Comparison of ENCODE assay signal across 8 cellular contexts in genomic region chr2:32553829-32554432, GRCh38.
DNase-seq lines count a peak whose midpoint lies in the region; ATAC-seq, FAIRE-seq and TF ChIP-seq lines count a peak whose summit lies in the region.

No MANE protein-coding gene starts in this region.

- DNase-seq in Ammon's horn (ENCODE audit: low spot score) (peak; percentile 71), NCI-H2227 treated with DMSO at 0.1 percent for 48 hours (lab: John Stamatoyannopoulos, UW) (peak; percentile 13), K562 (ENCODE audit: extremely low read depth in 1 of 4, low spot score in 3 of 4) (peak; percentile 35 to 61 (median 47)), tibial nerve (ENCODE audit: low spot score in 2 of 2) (peak in 1 of 2 donors; percentile 51)
- no peak for DNase-seq in stimulated activated CD4-positive, alpha-beta T cell treated with anti-CD3 and anti-CD28 coated beads, Interleukin-2, amount 100 ng/mL, for 24 hours

- no peak overlapping the region for H3K4me2 ChIP-seq in K562 (ENCODE audit: insufficient read depth, low read length)

- H2AFZ ChIP-seq in K562 (ENCODE audit: low read depth, low read length): no peak overlapping the region

- no peak overlapping the region for H3K27ac ChIP-seq in K562 (ENCODE audit: extremely low read depth, low read depth, low read length)
- no peak overlapping the region for H3K27ac ChIP-seq in tibial nerve

- ATAC-seq in GM18499 (IDR thresholded peaks at IDR 0.05; ENCODE audit: insufficient read depth, unreplicated experiment) (peak; percentile 76), HG02885 (IDR thresholded peaks at IDR 0.05; ENCODE audit: poor library complexity, unreplicated experiment) (peak; percentile 79), K562 (peak; percentile 93)

- H3K27me3 ChIP-seq in K562 (ENCODE audit: control insufficient read depth in 2 of 2, insufficient read depth in 2 of 2, low read length in 2 of 2): no peaks in the 10 kb centered on the region
- no peaks in the 10 kb centered on the region for H3K27me3 ChIP-seq in tibial nerve

- no peaks in the 10 kb centered on the region for H3K79me2 ChIP-seq in K562 (ENCODE audit: control insufficient read depth, insufficient read depth, low read length)

- H3K36me3 ChIP-seq in K562 (ENCODE audit: control insufficient read depth, insufficient read depth, low read length) (peaks cover 45% of the 10 kb centered on the region; the same call in 2 of the 3 replicates), tibial nerve (peaks cover 0 to 8% (median 0%) of the 10 kb centered on the region in 3 donors)

- H3K9me1 ChIP-seq in K562 (ENCODE audit: control insufficient read depth, insufficient read depth, low read length): no peaks in the 10 kb centered on the region

- in situ Hi-C loops in K562 (cut with MboI): loop anchor here (10.0 kb wide), 1 partner anchor 821 kb away; no protein-coding TSS in a partner anchor

- TF ChIP-seq EP300 in K562 (IDR thresholded peaks at IDR 0.05; ENCODE audit: low read length) (no peak), tibial nerve (IDR thresholded peaks at IDR 0.05) (no peak)

- FAIRE-seq in K562 (lab: Jason Lieb, UNC) (peak; percentile 66), islet of Langerhans (lab: Jason Lieb, UNC) (peak; percentile 83)

- H3K4me1 ChIP-seq in K562 (replicated peaks in 1 of 2; ENCODE audit: control insufficient read depth in 2 of 2, insufficient read depth in 2 of 2, low read length in 2 of 2): no peaks in the 10 kb centered on the region
- peaks cover 0 to 11% (median 3%) of the 10 kb centered on the region in 4 donors for H3K4me1 ChIP-seq in tibial nerve

- TF ChIP-seq POLR2A in K562 (conservative IDR thresholded peaks at IDR 0.05): no peak
- TF ChIP-seq POLR2A in tibial nerve (IDR thresholded peaks at IDR 0.05): no peak

- BruUV-seq in K562 (replicated peaks; lab: Mats Ljungman, UMichigan): no TSS peak

- CTCF ChIA-PET in K562 (lab: Yijun Ruan, JAX; ENCODE audit: low intra/inter-chr PET ratio): interaction anchor here (0.5 to 2.2 kb wide), 8 partner anchors 9 to 1030 kb away, joined by 3 to 14 read pairs (median 4); no protein-coding TSS in a partner anchor

- H3K9me3 ChIP-seq in K562 (replicated peaks; ENCODE audit: control insufficient read depth, insufficient read depth, low read depth, low read length) (no peaks in the 10 kb centered on the region), tibial nerve (no peaks in the 10 kb centered on the region)

- H3K4me3 ChIP-seq in K562 (no peak overlapping the region), tibial nerve (no peak overlapping the region)

- WGBS in K562 (ENCODE audit: insufficient coverage, low coverage, missing lambda C conversion rate): 71% methylated on average over 2 of the region's 2 CpGs
- WGBS in tibial nerve, 2 donors: 55% methylated on average over 2 of the region's 2 CpGs

- POLR2A ChIA-PET in K562 (lab: Yijun Ruan, JAX): no interaction called here

- no peaks in the 10 kb centered on the region for H4K20me1 ChIP-seq in K562 (replicated peaks; ENCODE audit: control insufficient read depth, insufficient read depth, low read length)

- TF ChIP-seq CTCF in K562 (IDR thresholded peaks at IDR 0.05 in 2 of 3, conservative IDR thresholded peaks at IDR 0.05 in 1 of 3; ENCODE audit: insufficient read depth in 2 of 3, low read depth in 1 of 3, low read length in 3 of 3) (peak; percentile 36 to 80 (median 44); a peak in 4 of 6 replicates), tibial nerve (IDR thresholded peaks at IDR 0.05) (peak; percentile 55 to 66 (median 62))

- H3K9ac ChIP-seq in K562 (ENCODE audit: insufficient read depth in 1 of 2, low read depth in 2 of 2, low read length in 2 of 2): no peak overlapping the region

- intact Hi-C loops in K562 (cut with micrococcal nuclease): loop anchor here (1.0 to 10.0 kb wide), 6 partner anchors 78 to 1031 kb away; partner anchors contain the start of gene LTBP1

- peak; percentile 75 to 86 for TF ChIP-seq RAD21 in K562 (CRISPR knock-in tag; conservative IDR thresholded peaks at IDR 0.05 in 1 of 2, IDR thresholded peaks at IDR 0.05 in 1 of 2)

TF ChIP-seq in K562, 482 proteins besides CTCF, POLR2A, EP300 and RAD21 (continues in another document):
- TF ChIP-seq FOXP4 (CRISPR knock-in tag; IDR thresholded peaks at IDR 0.05; ENCODE audit: borderline replicate concordance): no peak
- no peak for TF ChIP-seq ZBTB49 (CRISPR knock-in tag; IDR thresholded peaks at IDR 0.05; ENCODE audit: borderline replicate concordance)
- peak; percentile 29; the same call in 1 of the 2 replicates for TF ChIP-seq EP400 (IDR thresholded peaks at IDR 0.05)
- TF ChIP-seq ZBTB43 (CRISPR knock-in tag; IDR thresholded peaks at IDR 0.05): no peak
- TF ChIP-seq CEBPG (CRISPR knock-in tag; IDR thresholded peaks at IDR 0.05): no peak
- 0 out of 4 replicates have a peak, but pooled peaks of 1 of the 2 experiments have one; percentile 17 for TF ChIP-seq CEBPG (tag; conservative IDR thresholded peaks at IDR 0.05 in 1 of 2, IDR thresholded peaks at IDR 0.05 in 1 of 2)
- TF ChIP-seq DEAF1 (CRISPR knock-in tag; IDR thresholded peaks at IDR 0.05): peak; percentile 49; the same call in 1 of the 2 replicates

Comparison
In these comparisons a context has a peak if more than half of its experiments do, and no peak if none do; other contexts are left out.
1. DNase-seq: peak in Ammon's horn (single experiment), NCI-H2227 treated with DMSO at 0.1 percent for 48 hours (single experiment) and K562 (4 of 4); none in stimulated activated CD4-positive, alpha-beta T cell treated with anti-CD3 and anti-CD28 coated beads, Interleukin-2, amount 100 ng/mL, for 24 hours (0 of 2).
2. Peak in every context shown above with its lines, with median percentiles within 50 percentile points of each other: ATAC-seq.